ENCODE assay signal across 8 cellular contexts in genomic region chr2:100984892-100985307, GRCh38. TPM values are rescaled to one million over a fixed set of nuclear protein-coding genes. Genes with fewer than 3 reads are reported as not detected.
DNase-seq lines count a peak whose midpoint lies in the region; ATAC-seq, FAIRE-seq and TF ChIP-seq lines count a peak whose summit lies in the region.

No MANE protein-coding gene starts in this region.

- no peak overlapping the region for H3K4me3 Mint-ChIP-seq in T-cell

- peak overlapping the region; percentile 57 to 61; a peak in 4 of 6 replicates for H3K27ac ChIP-seq in A549
- H3K27ac ChIP-seq in adrenal gland: peak overlapping the region in 1 of 5 donors; percentile 24
- no peak overlapping the region for H3K27ac ChIP-seq in left ventricle myocardium inferior (replicated peaks)

- FAIRE-seq in A549 (lab: Jason Lieb, UNC): no peak

- H3K27ac Mint-ChIP-seq in T-cell: no peak overlapping the region

- CTCF ChIA-PET in A549 (lab: Yijun Ruan, JAX) (interaction anchor here (0.6 to 8.7 kb wide), 20 partner anchors 9 to 391 kb away, joined by 3 to 133 read pairs (median 3); no protein-coding TSS in a partner anchor), T-cell (lab: Charles Lee) (interaction anchor here (0.5 to 3.9 kb wide), 6 partner anchors 54 to 447 kb away, joined by 3 to 20 read pairs (median 4); no protein-coding TSS in a partner anchor)

- H3K36me3 ChIP-seq in adrenal gland (replicated peaks in 1 of 2) (no peaks in the 10 kb centered on the region), left ventricle myocardium inferior (peaks cover 24% of the 10 kb centered on the region)

- peaks cover 0 to 6% (median 0%) of the 10 kb centered on the region in 3 donors for H3K4me1 Mint-ChIP-seq in T-cell

- TF ChIP-seq POLR2A in A549 (IDR thresholded peaks at IDR 0.05; ENCODE audit: low read length) (no peak), adrenal gland (IDR thresholded peaks at IDR 0.05) (no peak)

- WGBS in A549 (ENCODE audit: missing lambda C conversion rate): 35% methylated on average over 7 of the region's 7 CpGs
- 28 to 32% (median 29%) methylated on average over 7 of the region's 7 CpGs for WGBS in adrenal gland, 4 donors

- POLR2A ChIA-PET in A549 (lab: Yijun Ruan, JAX): interaction anchor here (0.7 kb wide), 1 partner anchor 17 kb away, joined by 4 read pairs; no protein-coding TSS in a partner anchor
- POLR2A ChIA-PET in T-cell (lab: Charles Lee): interaction anchor here in 1 of 2 donors (0.7 kb wide), 1 partner anchor 383 kb away, joined by 4 read pairs; no protein-coding TSS in a partner anchor

- TF ChIP-seq EP300 in A549 (IDR thresholded peaks at IDR 0.05): no peak

- ATAC-seq in A549 (peak; percentile 57 to 86; a peak in 4 of 6 replicates), GM18502 (IDR thresholded peaks at IDR 0.05; ENCODE audit: poor library complexity, unreplicated experiment) (peak; percentile 83), T-cell (replicated peaks in 1 of 4) (peak; percentile 63 to 79 (median 74)), GM21423 (IDR thresholded peaks at IDR 0.05; ENCODE audit: unreplicated experiment) (no peak)

- intact Hi-C loops in adrenal gland (cut with DNase I) (loop anchor here (2.0 to 5.0 kb wide), 4 partner anchors 168 to 374 kb away; no protein-coding TSS in a partner anchor), left ventricle myocardium inferior (cut with micrococcal nuclease) (loop anchor here (2.0 to 5.0 kb wide), 2 partner anchors 254 to 378 kb away; no protein-coding TSS in a partner anchor)

- H3K36me3 Mint-ChIP-seq in T-cell: no peaks in the 10 kb centered on the region

- TF ChIP-seq RAD21 in A549 (conservative IDR thresholded peaks at IDR 0.05 in 1 of 2, IDR thresholded peaks at IDR 0.05 in 1 of 2): peak; percentile 96 to 97

- H3K27me3 Mint-ChIP-seq in T-cell: peaks cover 0 to 2% of the 10 kb centered on the region in 2 donors

- H3K4me3 ChIP-seq in A549 (no peak overlapping the region), adrenal gland (no peak overlapping the region), left ventricle myocardium inferior (no peak overlapping the region)

- TF ChIP-seq CTCF in A549 (IDR thresholded peaks at IDR 0.05): peak; percentile 94
- peak; percentile 82 to 96 (median 92) for TF ChIP-seq CTCF in adrenal gland (IDR thresholded peaks at IDR 0.05)
- TF ChIP-seq CTCF in left ventricle myocardium inferior (IDR thresholded peaks at IDR 0.05; ENCODE audit: borderline replicate concordance): peak; percentile 90

- H3K4me2 ChIP-seq in A549: no peak overlapping the region

- H3K4me1 ChIP-seq in A549: peaks cover 13% of the 10 kb centered on the region
- H3K4me1 ChIP-seq in adrenal gland (replicated peaks in 1 of 2): peaks cover 0 to 8% of the 10 kb centered on the region in 2 donors
- H3K4me1 ChIP-seq in left ventricle myocardium inferior: peaks cover 8% of the 10 kb centered on the region

- no peaks in the 10 kb centered on the region for H3K9me3 Mint-ChIP-seq in T-cell

- DNase-seq in A549 (ENCODE audit: low read depth in 1 of 2, low spot score in 1 of 2) (peak; percentile 57 to 82), M059J (ENCODE audit: low read depth) (peak; percentile 59), T-cell (peak; percentile 50 to 81 (median 74)), adrenal gland (peak; percentile 71 to 92 (median 80)), left ventricle myocardium inferior (peak; percentile 73), renal cortical epithelial cell (ENCODE audit: low read depth) (peak; percentile 53)

- H3K9me3 ChIP-seq in A549 (no peaks in the 10 kb centered on the region), adrenal gland (replicated peaks in 1 of 3) (no peaks in the 10 kb centered on the region), left ventricle myocardium inferior (replicated peaks) (no peaks in the 10 kb centered on the region)

- H3K27me3 ChIP-seq in adrenal gland: no peaks in the 10 kb centered on the region
- no peaks in the 10 kb centered on the region for H3K27me3 ChIP-seq in left ventricle myocardium inferior (ENCODE audit: low read depth)

TF ChIP-seq in A549, 52 proteins besides CTCF, POLR2A, EP300 and RAD21:
- TF ChIP-seq TP53 (CRISPR knock-in tag; IDR thresholded peaks at IDR 0.05) (no peak), SMC3 (IDR thresholded peaks at IDR 0.05) (peak; percentile 98)

RNA-seq across cellular contexts. Expression of gene RPL31, which starts 17.2 kb away (rescaled TPM):
- polyA plus RNA-seq in A549 (2011; rRNA removed) (2,064 and 3,103 TPM in 2 replicates), A549 (2017; fragmentation: RNase III; extraction: RNeasy Plus Mini Kit Qiagen cat#74134 plus additional on column Dnase treatment) (1,803 to 1,931 TPM (median 1,812 TPM) in 3 replicates), adrenal gland (1,000 to 10,000 TPM; 1,104 to 4,491 (median 3,323) TPM)
- 1,918 and 2,613 TPM in 2 replicates for polyA plus RNA-seq in A549 (2012; cell fraction: cytosol; rRNA removed)
- polyA plus RNA-seq in A549 (2012; cell fraction: nucleus; rRNA removed): 404 and 505 TPM in 2 replicates
- 256 and 361 TPM in 2 replicates for polyA minus RNA-seq in A549 (2011; rRNA and poly(A)+ RNA removed)
- total RNA-seq in M059J (2014; rRNA removed; shearing (Covaris generic)): 564 and 864 TPM in 2 replicates
- total RNA-seq in T-cell (1,000 to 10,000 TPM; 1,802 to 2,371 (median 2,279) TPM), adrenal gland (1,000 to 10,000 TPM in 3 of 8 donors, 100 to 1,000 TPM in 5; 413 to 1,210 (median 932) TPM), left ventricle myocardium inferior (803 TPM), renal cortical epithelial cell (1,039 and 1,289 TPM in 2 replicates)
